In genomic region chr5:72314571-72315172, GRCh38 we compare ENCODE assay signal across 8 cellular contexts. TPM values are rescaled to one million over a fixed set of nuclear protein-coding genes. Genes with fewer than 3 reads are reported as not detected.
DNase-seq lines count a peak whose midpoint lies in the region; FAIRE-seq and TF ChIP-seq lines count a peak whose summit lies in the region.

No MANE protein-coding gene starts in this region.

- FAIRE-seq in kidney (lab: Jason Lieb, UNC) = no peak

- H3K27ac Mint-ChIP-seq in osteocyte (ENCODE audit: unreplicated experiment) = no peak overlapping the region

- intact Hi-C loops in kidney (cut with DNase I) = no loop called here

- DNase-seq in NCI-H1092 treated with DMSO at 0.1 percent for 48 hours (lab: John Stamatoyannopoulos, UW) (peak; percentile 5), NCI-H1092 (lab: John Stamatoyannopoulos, UW) (no peak), NCI-H2227 (lab: John Stamatoyannopoulos, UW; ENCODE audit: unreplicated experiment) (peak; percentile 8), dermis blood vessel endothelial cell (peak; percentile 86), osteocyte (ENCODE audit: extremely low spot score, unreplicated experiment) (no peak), kidney (no peak), NCI-H526 treated with DMSO at 0.1 percent for 48 hours (lab: John Stamatoyannopoulos, UW) (no peak)
- no peak for DNase-seq in stimulated activated CD4-positive, alpha-beta T cell treated with anti-CD3 and anti-CD28 coated beads, Interleukin-2, amount 100 ng/mL, for 24 hours

- no peak overlapping the region for H3K4me3 ChIP-seq in kidney (ENCODE audit: low read length in 2 of 2)

- peaks cover 19% of the 10 kb centered on the region for H3K4me1 Mint-ChIP-seq in osteocyte (ENCODE audit: unreplicated experiment)

- H3K4me3 Mint-ChIP-seq in osteocyte (ENCODE audit: unreplicated experiment) = no peak overlapping the region

- peaks cover 4 to 5% of the 10 kb centered on the region in 2 donors for H3K36me3 ChIP-seq in kidney (ENCODE audit: control insufficient read depth in 1 of 2, insufficient read depth in 2 of 2, low read length in 2 of 2)

- no peak overlapping the region for H3K27ac ChIP-seq in kidney (ENCODE audit: low read depth in 2 of 2, low read length in 2 of 2)

- peaks cover 0 to 7% of the 10 kb centered on the region in 2 donors for H3K4me1 ChIP-seq in kidney (ENCODE audit: control insufficient read depth in 1 of 2, insufficient read depth in 1 of 2, low read depth in 1 of 2, low read length in 2 of 2)

- no peaks in the 10 kb centered on the region for H3K9me3 ChIP-seq in kidney (ENCODE audit: control insufficient read depth in 1 of 2, low read length in 2 of 2)

- peak; percentile 32 for TF ChIP-seq CTCF in osteocyte (IDR thresholded peaks at IDR 0.05)
- TF ChIP-seq CTCF in kidney (IDR thresholded peaks at IDR 0.05; ENCODE audit: borderline replicate concordance, extremely low read depth, insufficient read depth) = no peak

- peaks cover 17% of the 10 kb centered on the region for H3K36me3 Mint-ChIP-seq in osteocyte (ENCODE audit: unreplicated experiment)

- no peaks in the 10 kb centered on the region for H3K27me3 Mint-ChIP-seq in osteocyte (ENCODE audit: unreplicated experiment)

- no peak overlapping the region for H3K9ac ChIP-seq in kidney (ENCODE audit: low read length in 2 of 2)

- H3K9me3 Mint-ChIP-seq in osteocyte (ENCODE audit: unreplicated experiment) = no peaks in the 10 kb centered on the region

RNA-seq across cellular contexts. Expression of gene MRPS27, which starts 5.4 kb away (rescaled TPM):
- total RNA-seq in dermis blood vessel endothelial cell = 75.6 and 91.2 TPM in 2 replicates
- total RNA-seq in osteocyte = 45.5 and 57.7 TPM in 2 replicates
- 50.8 TPM for total RNA-seq in kidney
- 40.0 TPM for polyA plus RNA-seq in kidney (ENCODE audit: insufficient read depth, low read depth, low replicate concordance)

RNA-seq across cellular contexts. Expression of gene PTCD2, which starts 5.5 kb away (rescaled TPM):
- total RNA-seq in dermis blood vessel endothelial cell = 3.9 and 6.0 TPM in 2 replicates
- total RNA-seq in osteocyte = 9.4 and 10.4 TPM in 2 replicates
- total RNA-seq in kidney = 9.8 TPM
- 7.2 TPM for polyA plus RNA-seq in kidney (ENCODE audit: insufficient read depth, low read depth, low replicate concordance)

Comparison
In these comparisons a context has a peak if more than half of its experiments do, and no peak if none do; other contexts are left out.
1. DNase-seq: peak in NCI-H1092 treated with DMSO at 0.1 percent for 48 hours (single experiment), NCI-H2227 (single experiment) and dermis blood vessel endothelial cell (single experiment); none in NCI-H1092 (single experiment), osteocyte (single experiment), stimulated activated CD4-positive, alpha-beta T cell treated with anti-CD3 and anti-CD28 coated beads, Interleukin-2, amount 100 ng/mL, for 24 hours (0 of 2), kidney (single experiment) and NCI-H526 treated with DMSO at 0.1 percent for 48 hours (single experiment).